ENCODE assay signal across 20 cellular contexts in genomic region chr1:107183011-107183410, GRCh38. TPM values are rescaled to one million over a fixed set of nuclear protein-coding genes. Genes with fewer than 3 reads are reported as not detected.
DNase-seq lines count a peak whose midpoint lies in the region; ATAC-seq and TF ChIP-seq lines count a peak whose summit lies in the region.
"Had no signal": no experiment of that assay in that cellular context is flagged by ENCODE, and none has a peak within 500 bp of the region (broad histone marks: within the 10 kb centered on the region; RNA-seq: fewer than 3 reads in every experiment).

No MANE protein-coding gene starts in this region.

- no peaks in the 10 kb centered on the region for H3K79me2 ChIP-seq in GM23338 (replicated peaks; ENCODE audit: insufficient read depth)
- H3K79me2 ChIP-seq in MM.1S (ENCODE audit: low read length): no peaks in the 10 kb centered on the region

- H3K27me3 Mint-ChIP-seq in GM23338 (ENCODE audit: insufficient read depth, low read depth, poor library complexity): peaks cover 1% of the 10 kb centered on the region

- DNase-seq in GM23338 (ENCODE audit: low spot score) (no peak), NCI-H526 treated with DMSO at 0.1 percent for 48 hours (lab: John Stamatoyannopoulos, UW) (peak; percentile 82), astrocyte of the hippocampus (ENCODE audit: low read depth, low spot score) (peak; percentile 39), left kidney (ENCODE audit: low read depth, low spot score) (peak; percentile 68), MM.1S (no peak), NOMO-1 treated with dmso at 0.1 percent for 144 hours (lab: John Stamatoyannopoulos, UW; ENCODE audit: unreplicated experiment) (no peak)
- DNase-seq: ACHN; CD4-positive, alpha-beta T cell; DND-41; GOT3; HCEC 1CT; KG1; MV-4-11; NCI-H187; NCI-H446; NK-92 treated with Interleukin-12 subunit alpha and Interleukin-12 subunit beta, amount 100 ng/mL, for 24 hours had no signal

- ATAC-seq in GM23338 (no peak), GM21515 (IDR thresholded peaks at IDR 0.05; ENCODE audit: unreplicated experiment) (no peak)
- ATAC-seq: GM12878 had no signal

- H3K4me3 Mint-ChIP-seq in GM23338: no peak overlapping the region
- H3K4me3 Mint-ChIP-seq: CD4-positive, alpha-beta T cell had no signal

- H3K9ac ChIP-seq in MM.1S (ENCODE audit: low read length): no peak overlapping the region
- H3K9ac ChIP-seq: BLaER1 had no signal

- H3K27ac ChIP-seq in GM23338 (ENCODE audit: low read depth) (no peak overlapping the region), MM.1S (ENCODE audit: low read length) (no peak overlapping the region)
- H3K27ac ChIP-seq: BLaER1, SJSA1 had no signal

- no peak overlapping the region for H3K4me3 ChIP-seq in GM23338
- H3K4me3 ChIP-seq in MM.1S (ENCODE audit: low read length): no peak overlapping the region
- H3K4me3 ChIP-seq: BLaER1, GM12878, SJSA1 had no signal

- H3K4me1 ChIP-seq in GM23338 (ENCODE audit: insufficient read depth) (peaks cover 51% of the 10 kb centered on the region), MM.1S (ENCODE audit: low read length) (no peaks in the 10 kb centered on the region)
- H3K4me1 ChIP-seq: BLaER1, SJSA1 had no signal

- peaks cover 10% of the 10 kb centered on the region; the same call in 1 of the 2 replicates for H3K9me2 ChIP-seq in GM23338 (ENCODE audit: insufficient read depth)
- H3K9me2 ChIP-seq in MM.1S (replicated peaks; ENCODE audit: insufficient read depth, low read length): no peaks in the 10 kb centered on the region

- H3K36me3 Mint-ChIP-seq in GM23338 (ENCODE audit: low read depth): no peaks in the 10 kb centered on the region; the same call in 2 of the 3 replicates

- no peaks in the 10 kb centered on the region for H4K20me1 ChIP-seq in GM23338 (replicated peaks; ENCODE audit: insufficient read depth)
- H4K20me1 ChIP-seq in MM.1S (ENCODE audit: insufficient read depth, low read length): no peaks in the 10 kb centered on the region
- H4K20me1 ChIP-seq: BLaER1 had no signal

- H3K9me3 Mint-ChIP-seq in GM23338: no peaks in the 10 kb centered on the region
- H3K9me3 Mint-ChIP-seq: CD4-positive, alpha-beta T cell had no signal

- H3K4me1 Mint-ChIP-seq in GM23338: peaks cover 48% of the 10 kb centered on the region

- H3F3A ChIP-seq in GM23338 (replicated peaks; ENCODE audit: low read depth): no peaks in the 10 kb centered on the region
- H3F3A ChIP-seq in MM.1S (ENCODE audit: insufficient read depth, low read length): no peaks in the 10 kb centered on the region

- H2AFZ ChIP-seq in GM23338 (no peak overlapping the region), MM.1S (ENCODE audit: low read length) (no peak overlapping the region)

- H3K27me3 ChIP-seq in GM23338 (ENCODE audit: insufficient read depth) (no peaks in the 10 kb centered on the region), MM.1S (replicated peaks; ENCODE audit: insufficient read depth, low read length) (no peaks in the 10 kb centered on the region)
- H3K27me3 ChIP-seq: BLaER1, SJSA1 had no signal

- TF ChIP-seq CTCF in GM23338 (conservative IDR thresholded peaks at IDR 0.05; ENCODE audit: low read depth in 2 of 2): no peak
- no peak for TF ChIP-seq CTCF in MM.1S (IDR thresholded peaks at IDR 0.05; ENCODE audit: low read length)

- H3K36me3 ChIP-seq in GM23338 (ENCODE audit: insufficient read depth): no peaks in the 10 kb centered on the region
- no peaks in the 10 kb centered on the region for H3K36me3 ChIP-seq in MM.1S (replicated peaks; ENCODE audit: insufficient read depth, low read length)
- H3K36me3 ChIP-seq: BLaER1, SJSA1 had no signal

- H3K9me3 ChIP-seq in MM.1S (replicated peaks; ENCODE audit: insufficient read depth, low read length): no peaks in the 10 kb centered on the region
- H3K9me3 ChIP-seq: BLaER1, SJSA1 had no signal

- no peak overlapping the region for H3K27ac Mint-ChIP-seq in GM23338
- H3K27ac Mint-ChIP-seq: CD4-positive, alpha-beta T cell had no signal

- peak overlapping the region; percentile 61; the same call in 1 of the 2 replicates for H3K4me2 ChIP-seq in GM23338
- no peak overlapping the region for H3K4me2 ChIP-seq in MM.1S (ENCODE audit: low read depth, low read length)
- H3K4me2 ChIP-seq: BLaER1 had no signal

TF ChIP-seq in GM23338, 12 proteins besides CTCF, POLR2A, EP300 and RAD21 (continues in another document):
- TF ChIP-seq ZNF331 (CRISPR knock-in tag; IDR thresholded peaks at IDR 0.05; ENCODE audit: low read depth): no peak
- no peak for TF ChIP-seq EZH2phosphoT487 (IDR thresholded peaks at IDR 0.05; ENCODE audit: unreplicated experiment)
- no peak for TF ChIP-seq ETS1 (IDR thresholded peaks at IDR 0.05)
- TF ChIP-seq POLR2AphosphoS5 (IDR thresholded peaks at IDR 0.05; ENCODE audit: low read depth): no peak
- TF ChIP-seq ZNF114 (CRISPR knock-in tag; IDR thresholded peaks at IDR 0.05): no peak
- TF ChIP-seq ZNF462 (CRISPR knock-in tag; IDR thresholded peaks at IDR 0.05): no peak
- no peak for TF ChIP-seq JUNB (IDR thresholded peaks at IDR 0.05; ENCODE audit: unreplicated experiment)
- no peak for TF ChIP-seq STAT1 (IDR thresholded peaks at IDR 0.05; ENCODE audit: unreplicated experiment)
- no peak for TF ChIP-seq CREB1 (CRISPR knock-in tag; IDR thresholded peaks at IDR 0.05; ENCODE audit: low read depth)
- TF ChIP-seq EZH2 (IDR thresholded peaks at IDR 0.05; ENCODE audit: low read depth, unreplicated experiment): no peak
- no peak for TF ChIP-seq NANOG (IDR thresholded peaks at IDR 0.05; ENCODE audit: borderline replicate concordance)

RNA-seq across cellular contexts. Expression of gene NTNG1, which starts 42.2 kb away (rescaled TPM):
- 9.1 and 10.3 TPM in 2 replicates for total RNA-seq in GM23338 (2014; rRNA removed; shearing (Covaris generic))
- 7.2 and 7.8 TPM in 2 replicates for polyA plus RNA-seq in GM23338 (2016; fragmentation: Nextera tagmentation; extraction: Ambion mirVana)
- total RNA-seq: CD4-positive, alpha-beta T cell; SJSA1 had no signal

Comparison
In these comparisons a context has a peak if more than half of its experiments do, and no peak if none do; other contexts are left out.
1. DNase-seq: peak in NCI-H526 treated with DMSO at 0.1 percent for 48 hours (single experiment), astrocyte of the hippocampus (single experiment) and left kidney (single experiment); none in GM23338 (single experiment), MM.1S (single experiment) and NOMO-1 treated with dmso at 0.1 percent for 144 hours (single experiment).